18 cellular contexts compared by ENCODE assay signal in the genomic region with DNA sequence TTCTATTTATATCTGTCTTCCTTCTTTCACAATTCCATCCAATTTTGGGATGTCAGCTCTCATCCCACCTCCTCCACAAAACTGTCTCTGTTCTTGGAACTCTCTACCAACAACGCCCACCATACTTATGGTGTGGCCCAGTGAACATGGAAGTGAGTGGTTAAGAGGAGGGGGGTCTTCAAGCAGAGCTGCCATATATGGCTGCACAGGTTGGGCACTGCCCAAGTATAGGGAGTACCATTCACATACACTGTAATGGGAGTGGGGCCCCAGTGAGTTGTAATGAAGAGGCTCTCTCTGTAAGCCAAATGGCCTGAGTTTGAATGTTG. TPM values are rescaled to one million over a fixed set of nuclear protein-coding genes. Genes with fewer than 3 reads are reported as not detected.
A peak's percentile ranks its signal among the peaks of the same experiment; 100 is the strongest.
DNase-seq lines count a peak whose midpoint lies in the region; ATAC-seq and TF ChIP-seq lines count a peak whose summit lies in the region.
"Had no signal": no experiment of that assay in that cellular context is flagged by ENCODE, and none has a peak within 500 bp of the region (broad histone marks: within the 10 kb centered on the region; RNA-seq: fewer than 3 reads in every experiment).

No MANE protein-coding gene starts in this region.

- CTCF ChIA-PET in activated naive CD4-positive, alpha-beta T cell treated with anti-CD3 and anti-CD28 coated beads for 36 hours (lab: Charles Lee): interaction anchor here (1.0 to 2.4 kb wide), 5 partner anchors 8 to 28 kb away, joined by 3 to 7 read pairs (median 6); a partner anchor contains a TSS
- CTCF ChIA-PET in activated CD4-positive, alpha-beta memory T cell treated with anti-CD3 and anti-CD28 coated beads, Interleukin-2, amount 10 ng/mL, durations not matched to agents 7 days and 5 days (lab: Charles Lee): no interaction called here

- peaks cover 52% of the 10 kb centered on the region for H3K4me1 Mint-ChIP-seq in activated naive CD4-positive, alpha-beta T cell treated with anti-CD3 and anti-CD28 coated beads for 36 hours (ENCODE audit: low read depth)
- H3K4me1 Mint-ChIP-seq in activated CD4-positive, alpha-beta memory T cell treated with anti-CD3 and anti-CD28 coated beads, Interleukin-2, amount 10 ng/mL, durations not matched to agents 7 days and 5 days: peaks cover 50% of the 10 kb centered on the region
- peaks cover 71% of the 10 kb centered on the region for H3K4me1 Mint-ChIP-seq in stimulated activated naive CD8-positive, alpha-beta T cell treated with anti-CD3 and anti-CD28 coated beads, Interleukin-15, amount 100 ng/mL, for 72 hours

- POLR2A ChIA-PET in activated CD4-positive, alpha-beta memory T cell treated with anti-CD3 and anti-CD28 coated beads, Interleukin-2, amount 10 ng/mL, durations not matched to agents 7 days and 5 days (lab: Charles Lee): interaction anchor here (1.2 to 7.5 kb wide), 3 partner anchors 13 to 114 kb away, joined by 4 to 56 read pairs (median 8); a partner anchor contains a TSS

- peak overlapping the region in 33 of 59 donors; percentile 0 to 81 (median 53) for H3K27ac ChIP-seq in dorsolateral prefrontal cortex
- H3K27ac ChIP-seq: left lung, pancreas had no signal

- TF ChIP-seq CTCF in dorsolateral prefrontal cortex (IDR thresholded peaks at IDR 0.05 in 54 of 56, conservative IDR thresholded peaks at IDR 0.05 in 2 of 56; ENCODE audit: low read depth in 1 of 56, partially characterized antibody in 56 of 56): no peak

- intact Hi-C loops in activated naive CD4-positive, alpha-beta T cell treated with anti-CD3 and anti-CD28 coated beads for 36 hours (cut with micrococcal nuclease): loop anchor here (1.0 to 2.0 kb wide), 8 partner anchors 8 to 423 kb away; a partner anchor contains a TSS
- intact Hi-C loops in dorsolateral prefrontal cortex (cut with DNase I): loop anchor here in 1 of 2 donors (1.0 kb wide), 1 partner anchor 26 kb away; no protein-coding TSS in a partner anchor

- no peaks in the 10 kb centered on the region for H3K9me3 Mint-ChIP-seq in activated naive CD4-positive, alpha-beta T cell treated with anti-CD3 and anti-CD28 coated beads for 36 hours
- H3K9me3 Mint-ChIP-seq in activated CD4-positive, alpha-beta memory T cell treated with anti-CD3 and anti-CD28 coated beads, Interleukin-2, amount 10 ng/mL, durations not matched to agents 7 days and 5 days: no peaks in the 10 kb centered on the region
- H3K9me3 Mint-ChIP-seq in stimulated activated naive CD8-positive, alpha-beta T cell treated with anti-CD3 and anti-CD28 coated beads, Interleukin-15, amount 100 ng/mL, for 72 hours: peaks cover 0 to 3% of the 10 kb centered on the region in 2 donors

- H3K27me3 Mint-ChIP-seq in activated naive CD4-positive, alpha-beta T cell treated with anti-CD3 and anti-CD28 coated beads for 36 hours (ENCODE audit: low read depth): no peaks in the 10 kb centered on the region
- H3K27me3 Mint-ChIP-seq in activated CD4-positive, alpha-beta memory T cell treated with anti-CD3 and anti-CD28 coated beads, Interleukin-2, amount 10 ng/mL, durations not matched to agents 7 days and 5 days: no peaks in the 10 kb centered on the region
- H3K27me3 Mint-ChIP-seq in stimulated activated naive CD8-positive, alpha-beta T cell treated with anti-CD3 and anti-CD28 coated beads, Interleukin-15, amount 100 ng/mL, for 72 hours: no peaks in the 10 kb centered on the region
- H3K27me3 Mint-ChIP-seq: B cell, T-helper 17 cell had no signal

- H3K36me3 Mint-ChIP-seq in activated naive CD4-positive, alpha-beta T cell treated with anti-CD3 and anti-CD28 coated beads for 36 hours (ENCODE audit: low read depth): peaks cover 14% of the 10 kb centered on the region
- H3K36me3 Mint-ChIP-seq in activated CD4-positive, alpha-beta memory T cell treated with anti-CD3 and anti-CD28 coated beads, Interleukin-2, amount 10 ng/mL, durations not matched to agents 7 days and 5 days (ENCODE audit: low read depth): peaks cover 32% of the 10 kb centered on the region

- H3K27ac Mint-ChIP-seq in activated naive CD4-positive, alpha-beta T cell treated with anti-CD3 and anti-CD28 coated beads for 36 hours: peak overlapping the region; percentile 91
- H3K27ac Mint-ChIP-seq in activated CD4-positive, alpha-beta memory T cell treated with anti-CD3 and anti-CD28 coated beads, Interleukin-2, amount 10 ng/mL, durations not matched to agents 7 days and 5 days: peak overlapping the region; percentile 61
- peak overlapping the region; percentile 98 to 99 for H3K27ac Mint-ChIP-seq in stimulated activated naive CD8-positive, alpha-beta T cell treated with anti-CD3 and anti-CD28 coated beads, Interleukin-15, amount 100 ng/mL, for 72 hours
- H3K27ac Mint-ChIP-seq: B cell, T-helper 17 cell had no signal

- H3K4me3 ChIP-seq in dorsolateral prefrontal cortex: no peak overlapping the region
- H3K4me3 ChIP-seq: GM12878, left lung, pancreas, skin epidermis, tibial nerve had no signal

- H3K4me3 Mint-ChIP-seq in activated naive CD4-positive, alpha-beta T cell treated with anti-CD3 and anti-CD28 coated beads for 36 hours: peak overlapping the region; percentile 11
- no peak overlapping the region for H3K4me3 Mint-ChIP-seq in activated CD4-positive, alpha-beta memory T cell treated with anti-CD3 and anti-CD28 coated beads, Interleukin-2, amount 10 ng/mL, durations not matched to agents 7 days and 5 days
- H3K4me3 Mint-ChIP-seq in stimulated activated naive CD8-positive, alpha-beta T cell treated with anti-CD3 and anti-CD28 coated beads, Interleukin-15, amount 100 ng/mL, for 72 hours: peak overlapping the region; percentile 25 to 67
- H3K4me3 Mint-ChIP-seq: B cell, T-helper 17 cell had no signal

- ATAC-seq in stimulated activated naive CD8-positive, alpha-beta T cell treated with anti-CD3 and anti-CD28 coated beads, Interleukin-15, amount 100 ng/mL, for 72 hours: peak; percentile 41
- no peak for ATAC-seq in HG03025 (IDR thresholded peaks at IDR 0.05; ENCODE audit: low FRiP score, unreplicated experiment)
- no peak for ATAC-seq in HG03159 (IDR thresholded peaks at IDR 0.05; ENCODE audit: unreplicated experiment)
- ATAC-seq: GM12878, T-helper 17 cell had no signal

- peak; percentile 44 for DNase-seq in activated naive CD4-positive, alpha-beta T cell treated with anti-CD3 and anti-CD28 coated beads for 36 hours
- DNase-seq in activated naive CD4-positive, alpha-beta T cell treated with Interleukin-2 at 50 U/mL for 16 hours: no peak
- no peak for DNase-seq in activated CD4-positive, alpha-beta memory T cell treated with anti-CD3 and anti-CD28 coated beads, Interleukin-2, amount 10 ng/mL, durations not matched to agents 7 days and 5 days
- DNase-seq in dorsolateral prefrontal cortex: peak in 1 of 10 donors; percentile 59
- DNase-seq in stimulated activated naive CD8-positive, alpha-beta T cell treated with anti-CD3 and anti-CD28 coated beads, Interleukin-15, amount 100 ng/mL, for 72 hours: peak in 1 of 2 donors; percentile 28
- no peak for DNase-seq in NCI-H345 (lab: John Stamatoyannopoulos, UW)
- DNase-seq: activated gamma-delta T cell, left lung, NCI-H526 treated with DMSO at 0.1 percent for 48 hours, pancreas, SHP77 treated with DMSO at 0.1 percent for 48 hours, T-helper 17 cell had no signal

- H3K27me3 ChIP-seq in dorsolateral prefrontal cortex: no peaks in the 10 kb centered on the region
- H3K27me3 ChIP-seq: left lung, pancreas, tibial nerve had no signal

RNA-seq across cellular contexts. Expression of a gene that starts 7.9 kb away (rescaled TPM):
- 10 to 100 TPM; 18.9 to 19.5 TPM for total RNA-seq in activated naive CD4-positive, alpha-beta T cell treated with anti-CD3 and anti-CD28 coated beads for 36 hours
- total RNA-seq in activated CD4-positive, alpha-beta memory T cell treated with anti-CD3 and anti-CD28 coated beads, Interleukin-2, amount 10 ng/mL, durations not matched to agents 7 days and 5 days: 10 to 100 TPM; 18.5 to 20.2 TPM
- total RNA-seq in dorsolateral prefrontal cortex: 10 to 100 TPM; 23.2 to 90.8 (median 62.7) TPM

RNA-seq across cellular contexts. Expression of a gene that starts 14.6 kb away (rescaled TPM):
- total RNA-seq in activated naive CD4-positive, alpha-beta T cell treated with anti-CD3 and anti-CD28 coated beads for 36 hours: 10 to 100 TPM; 62.4 to 67.6 TPM
- 10 to 100 TPM; 88.1 to 88.3 TPM for total RNA-seq in activated CD4-positive, alpha-beta memory T cell treated with anti-CD3 and anti-CD28 coated beads, Interleukin-2, amount 10 ng/mL, durations not matched to agents 7 days and 5 days
- total RNA-seq in dorsolateral prefrontal cortex: 10 to 100 TPM; 38.3 to 82.0 (median 54.2) TPM

RNA-seq across cellular contexts. Expression of a gene that starts 15.2 kb away (rescaled TPM):
- 100 to 1,000 TPM; 141 to 144 TPM for total RNA-seq in activated naive CD4-positive, alpha-beta T cell treated with anti-CD3 and anti-CD28 coated beads for 36 hours
- 100 to 1,000 TPM; 255 to 266 TPM for total RNA-seq in activated CD4-positive, alpha-beta memory T cell treated with anti-CD3 and anti-CD28 coated beads, Interleukin-2, amount 10 ng/mL, durations not matched to agents 7 days and 5 days
- total RNA-seq in dorsolateral prefrontal cortex: 100 to 1,000 TPM in 92 of 120 experiments, 10 to 100 TPM in 28; 82.2 to 149 (median 112) TPM

RNA-seq across cellular contexts. Expression of a gene that starts 27.9 kb away (rescaled TPM):
- 10 to 100 TPM; 26.1 to 28.5 TPM for total RNA-seq in activated naive CD4-positive, alpha-beta T cell treated with anti-CD3 and anti-CD28 coated beads for 36 hours
- 10 to 100 TPM; 29.5 to 34.3 TPM for total RNA-seq in activated CD4-positive, alpha-beta memory T cell treated with anti-CD3 and anti-CD28 coated beads, Interleukin-2, amount 10 ng/mL, durations not matched to agents 7 days and 5 days
- total RNA-seq in dorsolateral prefrontal cortex: 10 to 100 TPM; 18.6 to 54.6 (median 30.3) TPM

RNA-seq across cellular contexts. Expression of a gene that starts 32.4 kb away (rescaled TPM):
- total RNA-seq in activated naive CD4-positive, alpha-beta T cell treated with anti-CD3 and anti-CD28 coated beads for 36 hours: 10 to 100 TPM; 46.3 to 47.1 TPM
- 10 to 100 TPM; 50.8 to 59.0 TPM for total RNA-seq in activated CD4-positive, alpha-beta memory T cell treated with anti-CD3 and anti-CD28 coated beads, Interleukin-2, amount 10 ng/mL, durations not matched to agents 7 days and 5 days
- total RNA-seq in dorsolateral prefrontal cortex: 100 to 1,000 TPM in 1 of 120 experiments, 10 to 100 TPM in 119; 35.9 to 103 (median 60.7) TPM
